ENCODE assay signal across 18 cellular contexts in genomic region chr20:16366548-16366947, GRCh38.
"Had no signal": no experiment of that assay in that cellular context is flagged by ENCODE, and none has a peak within 500 bp of the region (broad histone marks: within the 10 kb centered on the region; RNA-seq: fewer than 3 reads in every experiment).

No MANE protein-coding gene starts in this region.

- H3K4me3 ChIP-seq: colonic mucosa, gastroesophageal sphincter, heart right ventricle, left lung, lower lobe of right lung, mucosa of descending colon had no signal

- DNase-seq: cerebellar nuclear complex; colonic mucosa; cortex of kidney; effector CD8-positive, alpha-beta T cell; effector memory CD8-positive, alpha-beta T cell; endodermal cell; erythroblast; foreskin keratinocyte; heart right ventricle; hippocampal formation; left cardiac atrium; left lung; lower lobe of right lung; mesenchymal stem cell; mucosa of descending colon had no signal

- H3K9me3 ChIP-seq: colonic mucosa, gastroesophageal sphincter, heart right ventricle, left lung, lower lobe of right lung, mucosa of descending colon had no signal

- ATAC-seq: effector memory CD8-positive, alpha-beta T cell; esophagus mucosa; foreskin keratinocyte; gastroesophageal sphincter; left lung; lower lobe of right lung; mucosa of descending colon had no signal

- H3K4me1 ChIP-seq: colonic mucosa, foreskin keratinocyte, left lung, lower lobe of right lung had no signal

- H3K36me3 ChIP-seq: colonic mucosa had no signal

- H3K27ac ChIP-seq: colonic mucosa, epithelial cell of prostate, foreskin keratinocyte, gastroesophageal sphincter, heart right ventricle, left lung, lower lobe of right lung had no signal

- H3K27me3 ChIP-seq: colonic mucosa, foreskin keratinocyte, gastroesophageal sphincter, heart right ventricle, left lung had no signal
